In genomic region chr1:75554870-75555269, GRCh38 we compare ENCODE assay signal across 9 cellular contexts. TPM values are rescaled to one million over a fixed set of nuclear protein-coding genes. Genes with fewer than 3 reads are reported as not detected.
"Had no signal": no experiment of that assay in that cellular context is flagged by ENCODE, and none has a peak within 500 bp of the region (broad histone marks: within the 10 kb centered on the region; RNA-seq: fewer than 3 reads in every experiment).

No MANE protein-coding gene starts in this region.

- ATAC-seq: GM12878 had no signal

- FAIRE-seq: G401.6, GM12878, GM12891, GM12892, GM18507, GM19239 had no signal

- H3K4me3 ChIP-seq: GM12878 had no signal

- DNase-seq: GDM1, GF-D8 had no signal

RNA-seq across cellular contexts. Expression of gene SLC44A5, which starts 56.0 kb away (rescaled TPM):
- total RNA-seq: G401 had no signal
